ENCODE assay signal across 8 cellular contexts in the genomic region with DNA sequence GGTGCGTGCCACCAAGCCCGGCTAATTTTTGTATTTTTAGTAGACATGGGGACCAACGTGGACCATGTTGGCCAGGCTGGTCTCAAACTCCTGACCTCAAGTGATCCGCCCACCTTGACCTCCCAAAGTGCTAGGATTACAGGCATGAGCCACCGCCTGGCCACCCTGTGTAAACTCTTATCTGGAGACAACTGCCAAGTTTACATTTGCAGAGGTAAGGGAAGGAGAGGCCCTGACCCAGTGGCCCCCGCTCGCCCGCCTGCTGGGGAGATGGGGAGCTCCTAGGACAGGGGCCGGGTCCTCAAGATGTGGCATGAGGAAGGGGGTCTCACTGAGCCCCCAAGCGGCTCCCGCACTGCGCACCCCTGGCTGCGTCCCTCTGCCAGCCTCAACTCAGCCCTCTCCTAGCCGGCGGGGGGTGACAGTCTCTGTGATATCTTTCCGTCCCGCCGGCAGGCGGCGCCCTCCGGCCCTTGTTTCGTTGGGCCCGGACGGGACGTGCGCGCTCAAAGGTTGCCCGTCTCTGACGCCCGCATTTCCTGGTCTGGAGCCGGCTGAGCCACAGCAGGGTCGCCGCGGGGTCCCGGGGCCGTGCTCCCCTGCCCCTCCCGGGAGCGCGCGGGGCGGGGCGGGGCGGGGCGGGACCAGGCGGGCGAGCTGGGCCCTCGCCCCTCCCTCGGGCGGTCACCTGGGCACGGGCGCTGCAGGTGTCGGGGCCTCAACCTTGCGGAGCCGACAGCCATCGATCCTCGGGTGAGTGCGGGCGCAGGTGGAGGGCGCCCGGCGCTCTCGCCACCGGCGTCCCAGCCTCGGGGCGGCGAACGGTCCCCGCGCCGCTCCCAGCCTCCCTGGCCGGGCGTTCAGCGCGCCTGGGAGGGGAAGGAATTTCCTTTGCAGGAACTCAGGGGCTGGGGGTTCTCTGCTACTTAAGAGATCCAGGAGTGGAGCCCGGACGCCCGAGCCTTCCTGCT. TPM values are rescaled to one million over a fixed set of nuclear protein-coding genes. Genes with fewer than 3 reads are reported as not detected.
DNase-seq lines count a peak whose midpoint lies in the region; ATAC-seq and TF ChIP-seq lines count a peak whose summit lies in the region.

GPR160 (plus strand) TSS at position 533 of the 971 bp plus-strand sequence. CDS start 45,978 bp downstream, outside the sequence.

- no peaks in the 10 kb centered on the region for H3K36me3 Mint-ChIP-seq in activated T-helper 17 cell treated with anti-CD3 and anti-CD28 coated beads, Interleukin-2, amount 50 U/mL, for 72 hours (ENCODE audit: low read depth)
- no peaks in the 10 kb centered on the region for H3K36me3 Mint-ChIP-seq in osteocyte (ENCODE audit: unreplicated experiment)

- H3K79me2 ChIP-seq in DOHH2 (ENCODE audit: control insufficient read depth, low read length): no peaks in the 10 kb centered on the region

- H3K27ac ChIP-seq in DOHH2 (ENCODE audit: low read depth, low read length) (no peak within 1 kb of the TSS), Peyer's patch (peak within 1 kb of the TSS; percentile 74 to 86 (median 80)), tibial artery (no peak within 1 kb of the TSS)

- peaks cover 12% of the 10 kb centered on the region for H3K4me1 Mint-ChIP-seq in activated T-helper 17 cell treated with anti-CD3 and anti-CD28 coated beads, Interleukin-2, amount 50 U/mL, for 72 hours
- H3K4me1 Mint-ChIP-seq in osteocyte (ENCODE audit: unreplicated experiment): peaks cover 7% of the 10 kb centered on the region

- DNase-seq in HuH-7.5 (ENCODE audit: low spot score): peak; percentile 67
- peak; percentile 82 to 96 (median 95) for DNase-seq in Peyer's patch
- peak; percentile 84 for DNase-seq in germinal center (ENCODE audit: low spot score)
- DNase-seq in osteocyte (ENCODE audit: extremely low spot score, unreplicated experiment): peak; percentile 89
- peak; percentile 45 to 70 for DNase-seq in tibial artery

- no peaks in the 10 kb centered on the region for H3K36me3 ChIP-seq in DOHH2 (ENCODE audit: control insufficient read depth, low read length)
- no peaks in the 10 kb centered on the region for H3K36me3 ChIP-seq in Peyer's patch
- no peaks in the 10 kb centered on the region for H3K36me3 ChIP-seq in tibial artery

- intact Hi-C loops in tibial artery (cut with DNase I; ENCODE audit: low total_unique reads): no loop called here

- H3F3A ChIP-seq in DOHH2 (ENCODE audit: control insufficient read depth, insufficient read depth): peaks cover 9% of the 10 kb centered on the region; the same call in 1 of the 2 replicates

- ATAC-seq in GM21576 (IDR thresholded peaks at IDR 0.05; ENCODE audit: unreplicated experiment): peak; percentile 91
- peak; percentile 94 for ATAC-seq in activated T-helper 17 cell treated with anti-CD3 and anti-CD28 coated beads, Interleukin-2, amount 50 U/mL, for 72 hours (replicated peaks)

- H3K4me3 ChIP-seq in DOHH2 (ENCODE audit: low read length) (peak within 1 kb of the TSS; percentile 74), Peyer's patch (peak within 1 kb of the TSS; percentile 53 to 78 (median 70)), tibial artery (peak within 1 kb of the TSS; percentile 47 to 55)

- peak within 1 kb of the TSS; percentile 20 for H3K27ac Mint-ChIP-seq in activated T-helper 17 cell treated with anti-CD3 and anti-CD28 coated beads, Interleukin-2, amount 50 U/mL, for 72 hours
- no peak within 1 kb of the TSS for H3K27ac Mint-ChIP-seq in osteocyte (ENCODE audit: unreplicated experiment)

- H3K4me3 Mint-ChIP-seq in activated T-helper 17 cell treated with anti-CD3 and anti-CD28 coated beads, Interleukin-2, amount 50 U/mL, for 72 hours: peak within 1 kb of the TSS; percentile 78
- peak within 1 kb of the TSS; percentile 68 for H3K4me3 Mint-ChIP-seq in osteocyte (ENCODE audit: unreplicated experiment)

- H3K27me3 ChIP-seq in DOHH2 (ENCODE audit: control insufficient read depth, low read length) (no peaks in the 10 kb centered on the region), Peyer's patch (no peaks in the 10 kb centered on the region), tibial artery (peaks cover 0 to 48% of the 10 kb centered on the region in 2 donors)

- H3K9me3 ChIP-seq in DOHH2 (ENCODE audit: control insufficient read depth, insufficient read depth, low read length) (no peaks in the 10 kb centered on the region), Peyer's patch (no peaks in the 10 kb centered on the region), tibial artery (no peaks in the 10 kb centered on the region)

- H3K9me2 ChIP-seq in DOHH2 (replicated peaks; ENCODE audit: control insufficient read depth, low read length): no peaks in the 10 kb centered on the region

- no peaks in the 10 kb centered on the region for H3K9me3 Mint-ChIP-seq in activated T-helper 17 cell treated with anti-CD3 and anti-CD28 coated beads, Interleukin-2, amount 50 U/mL, for 72 hours
- H3K9me3 Mint-ChIP-seq in osteocyte (ENCODE audit: unreplicated experiment): no peaks in the 10 kb centered on the region

- TF ChIP-seq POLR2A in Peyer's patch (IDR thresholded peaks at IDR 0.05): peak; percentile 93 to 94

- H4K20me1 ChIP-seq in DOHH2 (ENCODE audit: control insufficient read depth, insufficient read depth, low read depth, low read length): no peaks in the 10 kb centered on the region

- TF ChIP-seq CTCF in DOHH2 (IDR thresholded peaks at IDR 0.05; ENCODE audit: low read depth, low read length, poor library complexity, severe bottlenecking) (peak; percentile 77), Peyer's patch (IDR thresholded peaks at IDR 0.05) (peak; percentile 49 to 95 (median 88)), osteocyte (IDR thresholded peaks at IDR 0.05) (peak; percentile 80), tibial artery (IDR thresholded peaks at IDR 0.05) (peak; percentile 35 to 42)

- peak within 1 kb of the TSS; percentile 63 for H3K4me2 ChIP-seq in DOHH2 (ENCODE audit: low read length)

- H3K4me1 ChIP-seq in DOHH2 (ENCODE audit: control insufficient read depth, low read length) (peaks cover 21% of the 10 kb centered on the region), Peyer's patch (peaks cover 0 to 9% (median 4%) of the 10 kb centered on the region in 4 donors), tibial artery (peaks cover 0 to 27% (median 17%) of the 10 kb centered on the region in 4 donors)

- H3K27me3 Mint-ChIP-seq in activated T-helper 17 cell treated with anti-CD3 and anti-CD28 coated beads, Interleukin-2, amount 50 U/mL, for 72 hours: no peaks in the 10 kb centered on the region
- H3K27me3 Mint-ChIP-seq in osteocyte (ENCODE audit: unreplicated experiment): peaks cover 55% of the 10 kb centered on the region

RNA-seq across cellular contexts. Expression of gene GPR160, which starts in this region (rescaled TPM):
- total RNA-seq in Peyer's patch: 100 to 1,000 TPM; 144 to 231 (median 203) TPM
- total RNA-seq in activated T-helper 17 cell treated with anti-CD3 and anti-CD28 coated beads, Interleukin-2, amount 50 U/mL, for 72 hours: 10 to 100 TPM; 11.3 to 15.4 TPM
- total RNA-seq in osteocyte: 0.27 TPM in 1 of 2 replicates, not detected in the other

Comparison
In these comparisons a context has a peak if more than half of its experiments do, and no peak if none do; other contexts are left out.
1. Peak in DNase-seq in osteocyte; RNA of the gene not detected or under 1 TPM.
2. H3K27ac ChIP-seq: peak in Peyer's patch (4 of 4); none in DOHH2 (single experiment) and tibial artery (0 of 2).
3. CTCF ChIP-seq: peak in every context shown above with its lines; median percentile 88 in Peyer's patch; 80 in osteocyte; 77 in DOHH2; 38 in tibial artery.
4. Peak in every context shown above with its lines, with median percentiles within 50 percentile points of each other: H3K4me3 ChIP-seq and DNase-seq.